ENCODE assay signal across 13 cellular contexts in the genomic region with DNA sequence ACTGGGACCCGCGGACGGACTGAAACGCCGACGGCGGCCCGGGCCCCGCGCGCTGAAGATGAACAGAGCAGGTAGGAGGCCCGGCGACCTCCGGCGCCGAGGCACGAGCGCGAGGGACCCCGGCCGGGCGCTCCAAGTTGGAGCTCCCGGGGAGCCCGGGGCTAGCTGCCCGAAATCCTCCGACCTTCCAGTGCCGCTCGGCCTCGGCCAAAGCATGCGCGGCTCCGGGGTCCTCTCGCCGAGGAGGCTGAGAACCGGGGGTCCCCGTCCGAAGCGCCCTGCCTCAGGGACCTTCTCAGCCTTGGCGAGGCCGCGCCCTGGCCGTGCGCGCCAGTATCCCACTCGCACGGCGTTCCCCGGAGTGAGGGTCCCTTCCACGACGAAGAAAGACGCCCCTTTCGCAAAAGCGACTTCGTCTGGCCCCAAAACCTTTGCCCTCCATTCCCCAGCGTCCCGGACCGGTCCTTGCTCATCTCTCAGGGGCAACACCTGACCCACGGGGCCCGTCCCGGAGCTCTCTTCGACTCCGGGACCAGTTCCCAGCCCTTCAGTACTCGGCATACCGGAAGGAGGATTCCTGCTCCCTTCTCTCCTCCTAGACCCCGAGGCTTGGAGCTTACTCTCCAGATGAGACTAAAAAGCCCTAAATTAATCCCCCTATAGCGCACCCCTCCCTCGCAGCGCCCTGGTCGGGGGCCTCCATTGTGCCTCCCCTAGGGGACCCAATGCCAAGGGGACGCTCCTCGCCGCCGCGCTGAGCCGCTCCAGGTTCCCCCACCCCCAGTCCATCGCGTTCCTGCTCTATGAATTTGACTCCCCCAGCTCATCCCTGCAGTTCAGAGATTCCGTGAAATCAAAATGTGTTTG. TPM values are rescaled to one million over a fixed set of nuclear protein-coding genes. Genes with fewer than 3 reads are reported as not detected.
DNase-seq lines count a peak whose midpoint lies in the region; ATAC-seq and TF ChIP-seq lines count a peak whose summit lies in the region.
"Had no signal": no experiment of that assay in that cellular context is flagged by ENCODE, and none has a peak within 500 bp of the region (broad histone marks: within the 10 kb centered on the region; RNA-seq: fewer than 3 reads in every experiment).

No MANE protein-coding gene starts in this region.

- peak overlapping the region; percentile 29 to 44 for H3K4me3 ChIP-seq in esophagus (ENCODE audit: low read depth in 1 of 2, low read length in 2 of 2)
- H3K4me3 ChIP-seq in stomach smooth muscle (ENCODE audit: low read length in 2 of 2): peak overlapping the region; percentile 53 to 72

- no peaks in the 10 kb centered on the region for H3K36me3 Mint-ChIP-seq in activated T-helper 17 cell treated with anti-CD3 and anti-CD28 coated beads, Interleukin-2, amount 50 U/mL, for 72 hours (ENCODE audit: low read depth)
- H3K36me3 Mint-ChIP-seq in mesothelial cell of epicardium: no peaks in the 10 kb centered on the region

- DNase-seq in mesothelial cell of epicardium (ENCODE audit: low spot score in 2 of 2, unreplicated experiment in 2 of 2): peak in 1 of 2 experiments; percentile 46
- DNase-seq in activated CD4-positive, alpha-beta T cell treated with anti-CD3 and anti-CD28 coated beads, Interleukin-2, amount 50 U/mL, for 1 hour: no peak
- no peak for DNase-seq in NCI-H226
- no peak for DNase-seq in NCI-H524 treated with DMSO at 0.1 percent for 48 hours (lab: John Stamatoyannopoulos, UW)
- DNase-seq: DMS79, HFFc6, occipital lobe had no signal

- H3K4me1 Mint-ChIP-seq in activated T-helper 17 cell treated with anti-CD3 and anti-CD28 coated beads, Interleukin-2, amount 50 U/mL, for 72 hours: peaks cover 9% of the 10 kb centered on the region
- peaks cover 11% of the 10 kb centered on the region for H3K4me1 Mint-ChIP-seq in mesothelial cell of epicardium

- H3K27me3 ChIP-seq in esophagus (ENCODE audit: control insufficient read depth in 1 of 2, insufficient read depth in 2 of 2, low read length in 2 of 2) (peaks cover 7 to 15% of the 10 kb centered on the region in 2 donors), stomach smooth muscle (ENCODE audit: control insufficient read depth in 1 of 2, insufficient read depth in 2 of 2, low read length in 2 of 2) (peaks cover 8 to 16% of the 10 kb centered on the region in 2 donors)

- H3K9me3 Mint-ChIP-seq in activated T-helper 17 cell treated with anti-CD3 and anti-CD28 coated beads, Interleukin-2, amount 50 U/mL, for 72 hours: no peaks in the 10 kb centered on the region
- H3K9me3 Mint-ChIP-seq in mesothelial cell of epicardium: no peaks in the 10 kb centered on the region
- H3K9me3 Mint-ChIP-seq: activated T-helper 2 cell treated with anti-CD3 and anti-CD28 coated beads, Interferon-gamma antibody, Interleukin-2, Interleukin-4, amounts not matched to agents 10 μg/mL and 5 μg/mL and 100 μg/mL, durations not matched to agents 14 hours and 24 hours and 36 hours; HFFc6; T-helper 2 cell treated with Interferon-gamma antibody and Interleukin-4, amounts not matched to agents 5 μg/mL and 100 μg/mL, for 36 hours had no signal

- H3K4me1 ChIP-seq in esophagus (ENCODE audit: control insufficient read depth in 2 of 2, insufficient read depth in 2 of 2, low read length in 1 of 2): peaks cover 0 to 2% of the 10 kb centered on the region in 2 donors
- peaks cover 4% of the 10 kb centered on the region for H3K4me1 ChIP-seq in stomach smooth muscle (ENCODE audit: control insufficient read depth, insufficient read depth, low read length)

- H3K36me3 ChIP-seq in esophagus (ENCODE audit: control insufficient read depth in 2 of 2, insufficient read depth in 2 of 2, low read length in 1 of 2) (no peaks in the 10 kb centered on the region), stomach smooth muscle (ENCODE audit: control insufficient read depth in 2 of 2, insufficient read depth in 2 of 2, low read length in 2 of 2) (no peaks in the 10 kb centered on the region)

- no peak for ATAC-seq in activated T-helper 17 cell treated with anti-CD3 and anti-CD28 coated beads, Interleukin-2, amount 50 U/mL, for 72 hours (replicated peaks)
- ATAC-seq in GM21619 (IDR thresholded peaks at IDR 0.05; ENCODE audit: unreplicated experiment): no peak

- H3K9me3 ChIP-seq in esophagus (ENCODE audit: control insufficient read depth in 2 of 2, insufficient read depth in 1 of 2, low read depth in 1 of 2, low read length in 1 of 2): no peaks in the 10 kb centered on the region
- no peaks in the 10 kb centered on the region for H3K9me3 ChIP-seq in stomach smooth muscle (ENCODE audit: control insufficient read depth in 2 of 2, low read length in 2 of 2)

- 3 to 6% methylated on average over 78 of the region's 78 CpGs for WGBS in esophagus, 2 donors

- H3K27me3 Mint-ChIP-seq in activated T-helper 17 cell treated with anti-CD3 and anti-CD28 coated beads, Interleukin-2, amount 50 U/mL, for 72 hours: peaks cover 69% of the 10 kb centered on the region
- peaks cover 95% of the 10 kb centered on the region for H3K27me3 Mint-ChIP-seq in mesothelial cell of epicardium (ENCODE audit: low read depth)

- peak overlapping the region; percentile 37 to 41 for H3K27ac ChIP-seq in esophagus (ENCODE audit: low read depth in 2 of 2, low read length in 1 of 2)
- peak overlapping the region; percentile 53 for H3K27ac ChIP-seq in stomach smooth muscle (ENCODE audit: low read length)

- TF ChIP-seq CTCF in mesothelial cell of epicardium (IDR thresholded peaks at IDR 0.05; ENCODE audit: unreplicated experiment): no peak

- H3K9ac ChIP-seq in stomach smooth muscle (ENCODE audit: low read length in 2 of 2): peak overlapping the region; percentile 36 to 38

- no peak overlapping the region for H3K27ac Mint-ChIP-seq in activated T-helper 17 cell treated with anti-CD3 and anti-CD28 coated beads, Interleukin-2, amount 50 U/mL, for 72 hours
- H3K27ac Mint-ChIP-seq in mesothelial cell of epicardium: peak overlapping the region; percentile 45
- H3K27ac Mint-ChIP-seq: activated T-helper 2 cell treated with anti-CD3 and anti-CD28 coated beads, Interferon-gamma antibody, Interleukin-2, Interleukin-4, amounts not matched to agents 10 μg/mL and 5 μg/mL and 100 μg/mL, durations not matched to agents 14 hours and 24 hours and 36 hours; HFFc6; T-helper 2 cell treated with Interferon-gamma antibody and Interleukin-4, amounts not matched to agents 5 μg/mL and 100 μg/mL, for 36 hours had no signal

- H3K4me3 Mint-ChIP-seq in activated T-helper 17 cell treated with anti-CD3 and anti-CD28 coated beads, Interleukin-2, amount 50 U/mL, for 72 hours: peak overlapping the region; percentile 31
- peak overlapping the region; percentile 83 for H3K4me3 Mint-ChIP-seq in mesothelial cell of epicardium
- H3K4me3 Mint-ChIP-seq: HFFc6; T-helper 2 cell treated with Interferon-gamma antibody and Interleukin-4, amounts not matched to agents 5 μg/mL and 100 μg/mL, for 36 hours had no signal

RNA-seq across cellular contexts. Expression of a gene that starts 7.7 kb away (rescaled TPM):
- total RNA-seq in activated T-helper 17 cell treated with anti-CD3 and anti-CD28 coated beads, Interleukin-2, amount 50 U/mL, for 72 hours: under 1 TPM; 0.06 to 0.74 TPM
- 1 to 10 TPM; 1.7 TPM for polyA plus RNA-seq in esophagus
- total RNA-seq in mesothelial cell of epicardium: 3.2 to 3.5 TPM (median 3.4 TPM) in 3 replicates
- total RNA-seq: HFFc6 had no signal
